Comparison of ENCODE assay signal across 1 cellular context in genomic region chr2:219229375-219230200, GRCh38.
TF ChIP-seq lines count a peak whose summit lies in the region.

Gene ANKZF1 (plus strand): TSS chr2:219229806. CDS start chr2:219230258, 452 bp downstream.
Gene ATG9A (minus strand): TSS chr2:219229636. CDS start chr2:219228024, 1,612 bp downstream.

TF ChIP-seq in HepG2, 621 proteins besides CTCF, POLR2A, EP300 and RAD21 (continued from another document and continues in another):
- TF ChIP-seq ERF (CRISPR knock-in tag; IDR thresholded peaks at IDR 0.05) (peak; percentile 83), ZNF841 (CRISPR knock-in tag; IDR thresholded peaks at IDR 0.05; ENCODE audit: borderline replicate concordance) (no peak), FOXJ3 (CRISPR knock-in tag; IDR thresholded peaks at IDR 0.05; ENCODE audit: borderline replicate concordance) (peak; percentile 13; the same call in 1 of the 2 replicates), TBX3 (IDR thresholded peaks at IDR 0.05; ENCODE audit: borderline replicate concordance) (peak; percentile 72; the same call in 1 of the 2 replicates), ZNF33A (CRISPR knock-in tag; IDR thresholded peaks at IDR 0.05; ENCODE audit: borderline replicate concordance) (peak; percentile 83; the same call in 1 of the 2 replicates), AGO1 (IDR thresholded peaks at IDR 0.05; ENCODE audit: low read depth, low read length, poor library complexity, severe bottlenecking) (peak; percentile 4), HNRNPUL1 (IDR thresholded peaks at IDR 0.05; ENCODE audit: low read depth, low read length) (no peak), RARG (CRISPR knock-in tag; IDR thresholded peaks at IDR 0.05; ENCODE audit: low read depth) (no peak), IKZF1 (IDR thresholded peaks at IDR 0.05) (no peak), IRF2 (CRISPR knock-in tag; IDR thresholded peaks at IDR 0.05) (peak; percentile 74; the same call in 1 of the 2 replicates), FOXK2 (IDR thresholded peaks at IDR 0.05) (peak; percentile 72; the same call in 1 of the 2 replicates), ZNF251 (CRISPR knock-in tag; IDR thresholded peaks at IDR 0.05) (no peak), ZFY (CRISPR knock-in tag; IDR thresholded peaks at IDR 0.05) (peak; percentile 91), LBX2 (CRISPR knock-in tag; IDR thresholded peaks at IDR 0.05; ENCODE audit: borderline replicate concordance) (no peak), THAP7 (CRISPR knock-in tag; IDR thresholded peaks at IDR 0.05) (peak; percentile 35; the same call in 1 of the 2 replicates), ZC3H4 (CRISPR knock-in tag; IDR thresholded peaks at IDR 0.05; ENCODE audit: borderline replicate concordance) (no peak), MZF1 (CRISPR knock-in tag; IDR thresholded peaks at IDR 0.05; ENCODE audit: borderline replicate concordance) (peak; percentile 16; the same call in 1 of the 2 replicates), ZKSCAN5 (CRISPR knock-in tag; IDR thresholded peaks at IDR 0.05) (no peak), RARA (CRISPR knock-in tag; IDR thresholded peaks at IDR 0.05) (peak; percentile 39; the same call in 1 of the 2 replicates), CCDC6 (CRISPR knock-in tag; IDR thresholded peaks at IDR 0.05) (peak; percentile 18), KLF15 (CRISPR knock-in tag; IDR thresholded peaks at IDR 0.05; ENCODE audit: borderline replicate concordance) (peak; percentile 99; the same call in 1 of the 2 replicates), MLLT10 (CRISPR knock-in tag; IDR thresholded peaks at IDR 0.05) (no peak), ZNF709 (CRISPR knock-in tag; IDR thresholded peaks at IDR 0.05) (peak; percentile 56; the same call in 1 of the 2 replicates), ZBTB26 (CRISPR knock-in tag; IDR thresholded peaks at IDR 0.05; ENCODE audit: borderline replicate concordance) (peak; percentile 42), SKI (IDR thresholded peaks at IDR 0.05; ENCODE audit: partially characterized antibody) (peak; percentile 87), ZBTB21 (CRISPR knock-in tag; IDR thresholded peaks at IDR 0.05) (no peak)
- TF ChIP-seq, protein P1, sequence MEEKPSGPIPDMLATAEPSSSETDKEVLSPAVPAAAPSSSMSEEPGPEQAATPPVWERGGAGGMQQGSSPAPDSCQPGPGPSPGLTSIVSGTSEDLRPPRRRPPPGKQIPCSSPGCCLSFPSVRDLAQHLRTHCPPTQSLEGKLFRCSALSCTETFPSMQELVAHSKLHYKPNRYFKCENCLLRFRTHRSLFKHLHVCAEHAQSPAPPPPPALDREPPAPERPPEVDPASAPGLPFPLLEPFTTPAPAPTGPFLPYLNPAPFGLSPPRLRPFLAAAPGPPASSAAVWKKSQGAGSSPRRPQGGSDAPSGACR (CRISPR knock-in tag; IDR thresholded peaks at IDR 0.05): peak; percentile 36; the same call in 1 of the 2 replicates
- TF ChIP-seq, protein P2, sequence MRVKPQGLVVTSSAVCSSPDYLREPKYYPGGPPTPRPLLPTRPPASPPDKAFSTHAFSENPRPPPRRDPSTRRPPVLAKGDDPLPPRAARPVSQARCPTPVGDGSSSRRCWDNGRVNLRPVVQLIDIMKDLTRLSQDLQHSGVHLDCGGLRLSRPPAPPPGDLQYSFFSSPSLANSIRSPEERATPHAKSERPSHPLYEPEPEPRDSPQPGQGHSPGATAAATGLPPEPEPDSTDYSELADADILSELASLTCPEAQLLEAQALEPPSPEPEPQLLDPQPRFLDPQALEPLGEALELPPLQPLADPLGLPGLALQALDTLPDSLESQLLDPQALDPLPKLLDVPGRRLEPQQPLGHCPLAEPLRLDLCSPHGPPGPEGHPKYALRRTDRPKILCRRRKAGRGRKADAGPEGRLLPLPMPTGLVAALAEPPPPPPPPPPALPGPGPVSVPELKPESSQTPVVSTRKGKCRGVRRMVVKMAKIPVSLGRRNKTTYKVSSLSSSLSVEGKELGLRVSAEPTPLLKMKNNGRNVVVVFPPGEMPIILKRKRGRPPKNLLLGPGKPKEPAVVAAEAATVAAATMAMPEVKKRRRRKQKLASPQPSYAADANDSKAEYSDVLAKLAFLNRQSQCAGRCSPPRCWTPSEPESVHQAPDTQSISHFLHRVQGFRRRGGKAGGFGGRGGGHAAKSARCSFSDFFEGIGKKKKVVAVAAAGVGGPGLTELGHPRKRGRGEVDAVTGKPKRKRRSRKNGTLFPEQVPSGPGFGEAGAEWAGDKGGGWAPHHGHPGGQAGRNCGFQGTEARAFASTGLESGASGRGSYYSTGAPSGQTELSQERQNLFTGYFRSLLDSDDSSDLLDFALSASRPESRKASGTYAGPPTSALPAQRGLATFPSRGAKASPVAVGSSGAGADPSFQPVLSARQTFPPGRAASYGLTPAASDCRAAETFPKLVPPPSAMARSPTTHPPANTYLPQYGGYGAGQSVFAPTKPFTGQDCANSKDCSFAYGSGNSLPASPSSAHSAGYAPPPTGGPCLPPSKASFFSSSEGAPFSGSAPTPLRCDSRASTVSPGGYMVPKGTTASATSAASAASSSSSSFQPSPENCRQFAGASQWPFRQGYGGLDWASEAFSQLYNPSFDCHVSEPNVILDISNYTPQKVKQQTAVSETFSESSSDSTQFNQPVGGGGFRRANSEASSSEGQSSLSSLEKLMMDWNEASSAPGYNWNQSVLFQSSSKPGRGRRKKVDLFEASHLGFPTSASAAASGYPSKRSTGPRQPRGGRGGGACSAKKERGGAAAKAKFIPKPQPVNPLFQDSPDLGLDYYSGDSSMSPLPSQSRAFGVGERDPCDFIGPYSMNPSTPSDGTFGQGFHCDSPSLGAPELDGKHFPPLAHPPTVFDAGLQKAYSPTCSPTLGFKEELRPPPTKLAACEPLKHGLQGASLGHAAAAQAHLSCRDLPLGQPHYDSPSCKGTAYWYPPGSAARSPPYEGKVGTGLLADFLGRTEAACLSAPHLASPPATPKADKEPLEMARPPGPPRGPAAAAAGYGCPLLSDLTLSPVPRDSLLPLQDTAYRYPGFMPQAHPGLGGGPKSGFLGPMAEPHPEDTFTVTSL (CRISPR knock-in tag; IDR thresholded peaks at IDR 0.05; ENCODE audit: borderline replicate concordance): no peak
- TF ChIP-seq, protein P3, sequence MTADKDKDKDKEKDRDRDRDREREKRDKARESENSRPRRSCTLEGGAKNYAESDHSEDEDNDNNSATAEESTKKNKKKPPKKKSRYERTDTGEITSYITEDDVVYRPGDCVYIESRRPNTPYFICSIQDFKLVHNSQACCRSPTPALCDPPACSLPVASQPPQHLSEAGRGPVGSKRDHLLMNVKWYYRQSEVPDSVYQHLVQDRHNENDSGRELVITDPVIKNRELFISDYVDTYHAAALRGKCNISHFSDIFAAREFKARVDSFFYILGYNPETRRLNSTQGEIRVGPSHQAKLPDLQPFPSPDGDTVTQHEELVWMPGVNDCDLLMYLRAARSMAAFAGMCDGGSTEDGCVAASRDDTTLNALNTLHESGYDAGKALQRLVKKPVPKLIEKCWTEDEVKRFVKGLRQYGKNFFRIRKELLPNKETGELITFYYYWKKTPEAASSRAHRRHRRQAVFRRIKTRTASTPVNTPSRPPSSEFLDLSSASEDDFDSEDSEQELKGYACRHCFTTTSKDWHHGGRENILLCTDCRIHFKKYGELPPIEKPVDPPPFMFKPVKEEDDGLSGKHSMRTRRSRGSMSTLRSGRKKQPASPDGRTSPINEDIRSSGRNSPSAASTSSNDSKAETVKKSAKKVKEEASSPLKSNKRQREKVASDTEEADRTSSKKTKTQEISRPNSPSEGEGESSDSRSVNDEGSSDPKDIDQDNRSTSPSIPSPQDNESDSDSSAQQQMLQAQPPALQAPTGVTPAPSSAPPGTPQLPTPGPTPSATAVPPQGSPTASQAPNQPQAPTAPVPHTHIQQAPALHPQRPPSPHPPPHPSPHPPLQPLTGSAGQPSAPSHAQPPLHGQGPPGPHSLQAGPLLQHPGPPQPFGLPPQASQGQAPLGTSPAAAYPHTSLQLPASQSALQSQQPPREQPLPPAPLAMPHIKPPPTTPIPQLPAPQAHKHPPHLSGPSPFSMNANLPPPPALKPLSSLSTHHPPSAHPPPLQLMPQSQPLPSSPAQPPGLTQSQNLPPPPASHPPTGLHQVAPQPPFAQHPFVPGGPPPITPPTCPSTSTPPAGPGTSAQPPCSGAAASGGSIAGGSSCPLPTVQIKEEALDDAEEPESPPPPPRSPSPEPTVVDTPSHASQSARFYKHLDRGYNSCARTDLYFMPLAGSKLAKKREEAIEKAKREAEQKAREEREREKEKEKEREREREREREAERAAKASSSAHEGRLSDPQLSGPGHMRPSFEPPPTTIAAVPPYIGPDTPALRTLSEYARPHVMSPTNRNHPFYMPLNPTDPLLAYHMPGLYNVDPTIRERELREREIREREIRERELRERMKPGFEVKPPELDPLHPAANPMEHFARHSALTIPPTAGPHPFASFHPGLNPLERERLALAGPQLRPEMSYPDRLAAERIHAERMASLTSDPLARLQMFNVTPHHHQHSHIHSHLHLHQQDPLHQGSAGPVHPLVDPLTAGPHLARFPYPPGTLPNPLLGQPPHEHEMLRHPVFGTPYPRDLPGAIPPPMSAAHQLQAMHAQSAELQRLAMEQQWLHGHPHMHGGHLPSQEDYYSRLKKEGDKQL (CRISPR knock-in tag; IDR thresholded peaks at IDR 0.05; ENCODE audit: low read depth): no peak
- TF ChIP-seq, protein P4, sequence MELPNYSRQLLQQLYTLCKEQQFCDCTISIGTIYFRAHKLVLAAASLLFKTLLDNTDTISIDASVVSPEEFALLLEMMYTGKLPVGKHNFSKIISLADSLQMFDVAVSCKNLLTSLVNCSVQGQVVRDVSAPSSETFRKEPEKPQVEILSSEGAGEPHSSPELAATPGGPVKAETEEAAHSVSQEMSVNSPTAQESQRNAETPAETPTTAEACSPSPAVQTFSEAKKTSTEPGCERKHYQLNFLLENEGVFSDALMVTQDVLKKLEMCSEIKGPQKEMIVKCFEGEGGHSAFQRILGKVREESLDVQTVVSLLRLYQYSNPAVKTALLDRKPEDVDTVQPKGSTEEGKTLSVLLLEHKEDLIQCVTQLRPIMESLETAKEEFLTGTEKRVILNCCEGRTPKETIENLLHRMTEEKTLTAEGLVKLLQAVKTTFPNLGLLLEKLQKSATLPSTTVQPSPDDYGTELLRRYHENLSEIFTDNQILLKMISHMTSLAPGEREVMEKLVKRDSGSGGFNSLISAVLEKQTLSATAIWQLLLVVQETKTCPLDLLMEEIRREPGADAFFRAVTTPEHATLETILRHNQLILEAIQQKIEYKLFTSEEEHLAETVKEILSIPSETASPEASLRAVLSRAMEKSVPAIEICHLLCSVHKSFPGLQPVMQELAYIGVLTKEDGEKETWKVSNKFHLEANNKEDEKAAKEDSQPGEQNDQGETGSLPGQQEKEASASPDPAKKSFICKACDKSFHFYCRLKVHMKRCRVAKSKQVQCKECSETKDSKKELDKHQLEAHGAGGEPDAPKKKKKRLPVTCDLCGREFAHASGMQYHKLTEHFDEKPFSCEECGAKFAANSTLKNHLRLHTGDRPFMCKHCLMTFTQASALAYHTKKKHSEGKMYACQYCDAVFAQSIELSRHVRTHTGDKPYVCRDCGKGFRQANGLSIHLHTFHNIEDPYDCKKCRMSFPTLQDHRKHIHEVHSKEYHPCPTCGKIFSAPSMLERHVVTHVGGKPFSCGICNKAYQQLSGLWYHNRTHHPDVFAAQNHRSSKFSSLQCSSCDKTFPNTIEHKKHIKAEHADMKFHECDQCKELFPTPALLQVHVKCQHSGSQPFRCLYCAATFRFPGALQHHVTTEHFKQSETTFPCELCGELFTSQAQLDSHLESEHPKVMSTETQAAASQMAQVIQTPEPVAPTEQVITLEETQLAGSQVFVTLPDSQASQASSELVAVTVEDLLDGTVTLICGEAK (IDR thresholded peaks at IDR 0.05): no peak
- TF ChIP-seq, protein P4 (CRISPR knock-in tag; IDR thresholded peaks at IDR 0.05): 0 out of 2 replicates have a peak, but pooled peaks have one; percentile 72
